ENCODE assay signal across 1 cellular context in the genomic region with DNA sequence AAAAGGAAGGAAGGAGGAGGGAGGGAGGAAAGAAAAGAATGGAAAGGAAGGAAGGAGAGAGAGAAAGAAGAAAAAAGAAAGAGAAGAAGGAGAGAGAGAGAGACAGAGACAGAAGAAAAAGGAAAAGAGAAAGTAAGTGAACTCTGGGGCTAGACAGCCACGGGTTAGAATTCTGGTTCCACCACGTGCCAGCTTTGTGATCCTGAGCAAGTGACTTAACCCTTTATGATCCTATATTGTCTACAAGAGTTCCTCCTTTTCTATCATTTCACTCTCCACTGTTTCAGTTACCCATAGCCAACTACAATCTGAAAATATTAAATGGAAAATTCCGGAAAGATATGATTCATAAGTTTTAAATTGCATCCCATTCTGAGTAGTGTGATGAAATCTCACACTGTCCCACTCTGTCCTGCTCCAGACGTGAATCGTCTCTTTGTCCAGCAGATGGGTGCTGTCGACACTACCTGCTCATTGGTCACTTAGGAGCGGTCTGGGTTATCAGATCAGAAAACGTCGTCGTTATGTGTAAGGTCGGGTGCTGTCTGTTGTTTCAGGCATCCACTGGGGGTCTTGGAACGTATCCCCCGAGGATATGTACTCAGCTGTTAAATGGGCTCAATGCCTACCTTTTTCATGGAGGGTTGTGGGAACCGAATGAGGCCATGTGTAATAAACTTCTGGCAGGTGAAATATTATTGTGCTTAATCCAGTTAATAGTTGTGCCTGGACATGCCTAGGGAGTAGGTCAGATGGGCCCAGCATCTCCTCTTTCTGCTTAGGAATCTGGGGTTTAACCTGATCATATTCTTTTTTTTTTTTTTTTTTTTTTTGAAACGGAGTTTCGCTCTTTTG.
TF ChIP-seq lines count a peak whose summit lies in the region.

No MANE protein-coding gene starts in this region.

TF ChIP-seq in HepG2, 621 proteins besides CTCF, POLR2A, EP300 and RAD21 (continued from another document and continues in another):
- TF ChIP-seq, protein P1, sequence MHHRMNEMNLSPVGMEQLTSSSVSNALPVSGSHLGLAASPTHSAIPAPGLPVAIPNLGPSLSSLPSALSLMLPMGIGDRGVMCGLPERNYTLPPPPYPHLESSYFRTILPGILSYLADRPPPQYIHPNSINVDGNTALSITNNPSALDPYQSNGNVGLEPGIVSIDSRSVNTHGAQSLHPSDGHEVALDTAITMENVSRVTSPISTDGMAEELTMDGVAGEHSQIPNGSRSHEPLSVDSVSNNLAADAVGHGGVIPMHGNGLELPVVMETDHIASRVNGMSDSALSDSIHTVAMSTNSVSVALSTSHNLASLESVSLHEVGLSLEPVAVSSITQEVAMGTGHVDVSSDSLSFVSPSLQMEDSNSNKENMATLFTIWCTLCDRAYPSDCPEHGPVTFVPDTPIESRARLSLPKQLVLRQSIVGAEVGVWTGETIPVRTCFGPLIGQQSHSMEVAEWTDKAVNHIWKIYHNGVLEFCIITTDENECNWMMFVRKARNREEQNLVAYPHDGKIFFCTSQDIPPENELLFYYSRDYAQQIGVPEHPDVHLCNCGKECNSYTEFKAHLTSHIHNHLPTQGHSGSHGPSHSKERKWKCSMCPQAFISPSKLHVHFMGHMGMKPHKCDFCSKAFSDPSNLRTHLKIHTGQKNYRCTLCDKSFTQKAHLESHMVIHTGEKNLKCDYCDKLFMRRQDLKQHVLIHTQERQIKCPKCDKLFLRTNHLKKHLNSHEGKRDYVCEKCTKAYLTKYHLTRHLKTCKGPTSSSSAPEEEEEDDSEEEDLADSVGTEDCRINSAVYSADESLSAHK (CRISPR knock-in tag; IDR thresholded peaks at IDR 0.05; ENCODE audit: borderline replicate concordance) = no peak
- TF ChIP-seq, protein P2, sequence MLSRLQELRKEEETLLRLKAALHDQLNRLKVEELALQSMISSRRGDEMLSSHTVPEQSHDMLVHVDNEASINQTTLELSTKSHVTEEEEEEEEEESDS (CRISPR knock-in tag; IDR thresholded peaks at IDR 0.05; ENCODE audit: borderline replicate concordance) = no peak
- no peak for TF ChIP-seq ZNF264 (CRISPR knock-in tag; IDR thresholded peaks at IDR 0.05)
- TF ChIP-seq, protein P3, sequence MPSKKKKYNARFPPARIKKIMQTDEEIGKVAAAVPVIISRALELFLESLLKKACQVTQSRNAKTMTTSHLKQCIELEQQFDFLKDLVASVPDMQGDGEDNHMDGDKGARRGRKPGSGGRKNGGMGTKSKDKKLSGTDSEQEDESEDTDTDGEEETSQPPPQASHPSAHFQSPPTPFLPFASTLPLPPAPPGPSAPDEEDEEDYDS (CRISPR knock-in tag; IDR thresholded peaks at IDR 0.05) = no peak
- TF ChIP-seq, protein P4, sequence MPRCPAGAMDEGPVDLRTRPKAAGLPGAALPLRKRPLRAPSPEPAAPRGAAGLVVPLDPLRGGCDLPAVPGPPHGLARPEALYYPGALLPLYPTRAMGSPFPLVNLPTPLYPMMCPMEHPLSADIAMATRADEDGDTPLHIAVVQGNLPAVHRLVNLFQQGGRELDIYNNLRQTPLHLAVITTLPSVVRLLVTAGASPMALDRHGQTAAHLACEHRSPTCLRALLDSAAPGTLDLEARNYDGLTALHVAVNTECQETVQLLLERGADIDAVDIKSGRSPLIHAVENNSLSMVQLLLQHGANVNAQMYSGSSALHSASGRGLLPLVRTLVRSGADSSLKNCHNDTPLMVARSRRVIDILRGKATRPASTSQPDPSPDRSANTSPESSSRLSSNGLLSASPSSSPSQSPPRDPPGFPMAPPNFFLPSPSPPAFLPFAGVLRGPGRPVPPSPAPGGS (CRISPR knock-in tag; IDR thresholded peaks at IDR 0.05) = no peak
- no peak for TF ChIP-seq SP140L (CRISPR knock-in tag; IDR thresholded peaks at IDR 0.05; ENCODE audit: borderline replicate concordance)
- TF ChIP-seq PLRG1 (conservative IDR thresholded peaks at IDR 0.05) = no peak
- no peak for TF ChIP-seq TAF15 (IDR thresholded peaks at IDR 0.05; ENCODE audit: low read depth, low read length, poor library complexity, severe bottlenecking)
- no peak for TF ChIP-seq YEATS2 (CRISPR knock-in tag; IDR thresholded peaks at IDR 0.05; ENCODE audit: borderline replicate concordance)
- TF ChIP-seq, protein P5, sequence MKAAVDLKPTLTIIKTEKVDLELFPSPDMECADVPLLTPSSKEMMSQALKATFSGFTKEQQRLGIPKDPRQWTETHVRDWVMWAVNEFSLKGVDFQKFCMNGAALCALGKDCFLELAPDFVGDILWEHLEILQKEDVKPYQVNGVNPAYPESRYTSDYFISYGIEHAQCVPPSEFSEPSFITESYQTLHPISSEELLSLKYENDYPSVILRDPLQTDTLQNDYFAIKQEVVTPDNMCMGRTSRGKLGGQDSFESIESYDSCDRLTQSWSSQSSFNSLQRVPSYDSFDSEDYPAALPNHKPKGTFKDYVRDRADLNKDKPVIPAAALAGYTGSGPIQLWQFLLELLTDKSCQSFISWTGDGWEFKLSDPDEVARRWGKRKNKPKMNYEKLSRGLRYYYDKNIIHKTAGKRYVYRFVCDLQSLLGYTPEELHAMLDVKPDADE (CRISPR knock-in tag; IDR thresholded peaks at IDR 0.05) = no peak
- TF ChIP-seq KDM1A (CRISPR knock-in tag; IDR thresholded peaks at IDR 0.05) = no peak
- TF ChIP-seq PITX1 (CRISPR knock-in tag; IDR thresholded peaks at IDR 0.05) = no peak
- TF ChIP-seq, protein P6, sequence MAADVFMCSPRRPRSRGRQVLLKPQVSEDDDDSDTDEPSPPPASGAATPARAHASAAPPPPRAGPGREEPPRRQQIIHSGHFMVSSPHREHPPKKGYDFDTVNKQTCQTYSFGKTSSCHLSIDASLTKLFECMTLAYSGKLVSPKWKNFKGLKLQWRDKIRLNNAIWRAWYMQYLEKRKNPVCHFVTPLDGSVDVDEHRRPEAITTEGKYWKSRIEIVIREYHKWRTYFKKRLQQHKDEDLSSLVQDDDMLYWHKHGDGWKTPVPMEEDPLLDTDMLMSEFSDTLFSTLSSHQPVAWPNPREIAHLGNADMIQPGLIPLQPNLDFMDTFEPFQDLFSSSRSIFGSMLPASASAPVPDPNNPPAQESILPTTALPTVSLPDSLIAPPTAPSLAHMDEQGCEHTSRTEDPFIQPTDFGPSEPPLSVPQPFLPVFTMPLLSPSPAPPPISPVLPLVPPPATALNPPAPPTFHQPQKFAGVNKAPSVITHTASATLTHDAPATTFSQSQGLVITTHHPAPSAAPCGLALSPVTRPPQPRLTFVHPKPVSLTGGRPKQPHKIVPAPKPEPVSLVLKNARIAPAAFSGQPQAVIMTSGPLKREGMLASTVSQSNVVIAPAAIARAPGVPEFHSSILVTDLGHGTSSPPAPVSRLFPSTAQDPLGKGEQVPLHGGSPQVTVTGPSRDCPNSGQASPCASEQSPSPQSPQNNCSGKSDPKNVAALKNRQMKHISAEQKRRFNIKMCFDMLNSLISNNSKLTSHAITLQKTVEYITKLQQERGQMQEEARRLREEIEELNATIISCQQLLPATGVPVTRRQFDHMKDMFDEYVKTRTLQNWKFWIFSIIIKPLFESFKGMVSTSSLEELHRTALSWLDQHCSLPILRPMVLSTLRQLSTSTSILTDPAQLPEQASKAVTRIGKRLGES (CRISPR knock-in tag; IDR thresholded peaks at IDR 0.05; ENCODE audit: borderline replicate concordance) = 0 out of 2 replicates have a peak, but pooled peaks have one; percentile 15
- no peak for TF ChIP-seq NKX3-1 (CRISPR knock-in tag; IDR thresholded peaks at IDR 0.05)
- TF ChIP-seq SRSF4 (IDR thresholded peaks at IDR 0.05; ENCODE audit: low read depth, low read length, poor library complexity, severe bottlenecking) = no peak
- TF ChIP-seq ZNF263 (CRISPR knock-in tag; IDR thresholded peaks at IDR 0.05) = no peak
- TF ChIP-seq, protein P7, sequence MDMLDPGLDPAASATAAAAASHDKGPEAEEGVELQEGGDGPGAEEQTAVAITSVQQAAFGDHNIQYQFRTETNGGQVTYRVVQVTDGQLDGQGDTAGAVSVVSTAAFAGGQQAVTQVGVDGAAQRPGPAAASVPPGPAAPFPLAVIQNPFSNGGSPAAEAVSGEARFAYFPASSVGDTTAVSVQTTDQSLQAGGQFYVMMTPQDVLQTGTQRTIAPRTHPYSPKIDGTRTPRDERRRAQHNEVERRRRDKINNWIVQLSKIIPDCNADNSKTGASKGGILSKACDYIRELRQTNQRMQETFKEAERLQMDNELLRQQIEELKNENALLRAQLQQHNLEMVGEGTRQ (IDR thresholded peaks at IDR 0.05; ENCODE audit: low read depth, low read length) = peak; percentile 48; the same call in 1 of the 2 replicates
- TF ChIP-seq, protein P7 (CRISPR knock-in tag; IDR thresholded peaks at IDR 0.05; ENCODE audit: borderline replicate concordance) = no peak
- no peak for TF ChIP-seq RFX5 (IDR thresholded peaks at IDR 0.05; ENCODE audit: low read depth, low read length)
- peak; percentile 75 for TF ChIP-seq BHLHE40 (IDR thresholded peaks at IDR 0.05; ENCODE audit: low read length)
- no peak for TF ChIP-seq FOXK1 (CRISPR knock-in tag; IDR thresholded peaks at IDR 0.05; ENCODE audit: borderline replicate concordance, low read depth)
- TF ChIP-seq, protein P8, sequence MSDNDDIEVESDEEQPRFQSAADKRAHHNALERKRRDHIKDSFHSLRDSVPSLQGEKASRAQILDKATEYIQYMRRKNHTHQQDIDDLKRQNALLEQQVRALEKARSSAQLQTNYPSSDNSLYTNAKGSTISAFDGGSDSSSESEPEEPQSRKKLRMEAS (IDR thresholded peaks at IDR 0.05) = peak; percentile 39; the same call in 1 of the 2 replicates
- no peak for TF ChIP-seq ZNF589 (CRISPR knock-in tag; conservative IDR thresholded peaks at IDR 0.05)
- TF ChIP-seq, protein P9, sequence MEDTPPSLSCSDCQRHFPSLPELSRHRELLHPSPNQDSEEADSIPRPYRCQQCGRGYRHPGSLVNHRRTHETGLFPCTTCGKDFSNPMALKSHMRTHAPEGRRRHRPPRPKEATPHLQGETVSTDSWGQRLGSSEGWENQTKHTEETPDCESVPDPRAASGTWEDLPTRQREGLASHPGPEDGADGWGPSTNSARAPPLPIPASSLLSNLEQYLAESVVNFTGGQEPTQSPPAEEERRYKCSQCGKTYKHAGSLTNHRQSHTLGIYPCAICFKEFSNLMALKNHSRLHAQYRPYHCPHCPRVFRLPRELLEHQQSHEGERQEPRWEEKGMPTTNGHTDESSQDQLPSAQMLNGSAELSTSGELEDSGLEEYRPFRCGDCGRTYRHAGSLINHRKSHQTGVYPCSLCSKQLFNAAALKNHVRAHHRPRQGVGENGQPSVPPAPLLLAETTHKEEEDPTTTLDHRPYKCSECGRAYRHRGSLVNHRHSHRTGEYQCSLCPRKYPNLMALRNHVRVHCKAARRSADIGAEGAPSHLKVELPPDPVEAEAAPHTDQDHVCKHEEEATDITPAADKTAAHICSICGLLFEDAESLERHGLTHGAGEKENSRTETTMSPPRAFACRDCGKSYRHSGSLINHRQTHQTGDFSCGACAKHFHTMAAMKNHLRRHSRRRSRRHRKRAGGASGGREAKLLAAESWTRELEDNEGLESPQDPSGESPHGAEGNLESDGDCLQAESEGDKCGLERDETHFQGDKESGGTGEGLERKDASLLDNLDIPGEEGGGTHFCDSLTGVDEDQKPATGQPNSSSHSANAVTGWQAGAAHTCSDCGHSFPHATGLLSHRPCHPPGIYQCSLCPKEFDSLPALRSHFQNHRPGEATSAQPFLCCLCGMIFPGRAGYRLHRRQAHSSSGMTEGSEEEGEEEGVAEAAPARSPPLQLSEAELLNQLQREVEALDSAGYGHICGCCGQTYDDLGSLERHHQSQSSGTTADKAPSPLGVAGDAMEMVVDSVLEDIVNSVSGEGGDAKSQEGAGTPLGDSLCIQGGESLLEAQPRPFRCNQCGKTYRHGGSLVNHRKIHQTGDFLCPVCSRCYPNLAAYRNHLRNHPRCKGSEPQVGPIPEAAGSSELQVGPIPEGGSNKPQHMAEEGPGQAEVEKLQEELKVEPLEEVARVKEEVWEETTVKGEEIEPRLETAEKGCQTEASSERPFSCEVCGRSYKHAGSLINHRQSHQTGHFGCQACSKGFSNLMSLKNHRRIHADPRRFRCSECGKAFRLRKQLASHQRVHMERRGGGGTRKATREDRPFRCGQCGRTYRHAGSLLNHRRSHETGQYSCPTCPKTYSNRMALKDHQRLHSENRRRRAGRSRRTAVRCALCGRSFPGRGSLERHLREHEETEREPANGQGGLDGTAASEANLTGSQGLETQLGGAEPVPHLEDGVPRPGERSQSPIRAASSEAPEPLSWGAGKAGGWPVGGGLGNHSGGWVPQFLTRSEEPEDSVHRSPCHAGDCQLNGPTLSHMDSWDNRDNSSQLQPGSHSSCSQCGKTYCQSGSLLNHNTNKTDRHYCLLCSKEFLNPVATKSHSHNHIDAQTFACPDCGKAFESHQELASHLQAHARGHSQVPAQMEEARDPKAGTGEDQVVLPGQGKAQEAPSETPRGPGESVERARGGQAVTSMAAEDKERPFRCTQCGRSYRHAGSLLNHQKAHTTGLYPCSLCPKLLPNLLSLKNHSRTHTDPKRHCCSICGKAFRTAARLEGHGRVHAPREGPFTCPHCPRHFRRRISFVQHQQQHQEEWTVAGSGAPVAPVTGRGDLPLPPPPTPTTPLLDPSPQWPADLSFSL (CRISPR knock-in tag; IDR thresholded peaks at IDR 0.05) = no peak
- no peak for TF ChIP-seq ZNF121 (CRISPR knock-in tag; IDR thresholded peaks at IDR 0.05)
- TF ChIP-seq, protein P10, sequence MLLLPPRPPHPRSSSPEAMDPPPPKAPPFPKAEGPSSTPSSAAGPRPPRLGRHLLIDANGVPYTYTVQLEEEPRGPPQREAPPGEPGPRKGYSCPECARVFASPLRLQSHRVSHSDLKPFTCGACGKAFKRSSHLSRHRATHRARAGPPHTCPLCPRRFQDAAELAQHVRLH (CRISPR knock-in tag; IDR thresholded peaks at IDR 0.05; ENCODE audit: borderline replicate concordance, low read depth) = no peak
